Comparison of ENCODE assay signal across 1 cellular context in genomic region chr3:128411574-128412064, GRCh38.
TF ChIP-seq lines count a peak whose summit lies in the region.

No MANE protein-coding gene starts in this region.

TF ChIP-seq in K562, 482 proteins besides CTCF, POLR2A, EP300 and RAD21 (continued from another document and continues in another):
- TF ChIP-seq SIRT6 (IDR thresholded peaks at IDR 0.05; ENCODE audit: low read depth, low read length): no peak
- TF ChIP-seq SIN3B (IDR thresholded peaks at IDR 0.05; ENCODE audit: low read depth): no peak
- TF ChIP-seq NFYB (IDR thresholded peaks at IDR 0.05; ENCODE audit: extremely low read depth, insufficient read length): no peak
- TF ChIP-seq ZNF217 (CRISPR knock-in tag; IDR thresholded peaks at IDR 0.05): no peak
- TF ChIP-seq MCM2 (IDR thresholded peaks at IDR 0.05; ENCODE audit: low read depth): no peak
- peak in 1 of 2 experiments; percentile 60; a peak in 2 of 4 replicates for TF ChIP-seq HDAC1 (IDR thresholded peaks at IDR 0.05)
- no peak for TF ChIP-seq GTF2F1 (IDR thresholded peaks at IDR 0.05; ENCODE audit: low read depth, low read length)
- TF ChIP-seq, protein P1, sequence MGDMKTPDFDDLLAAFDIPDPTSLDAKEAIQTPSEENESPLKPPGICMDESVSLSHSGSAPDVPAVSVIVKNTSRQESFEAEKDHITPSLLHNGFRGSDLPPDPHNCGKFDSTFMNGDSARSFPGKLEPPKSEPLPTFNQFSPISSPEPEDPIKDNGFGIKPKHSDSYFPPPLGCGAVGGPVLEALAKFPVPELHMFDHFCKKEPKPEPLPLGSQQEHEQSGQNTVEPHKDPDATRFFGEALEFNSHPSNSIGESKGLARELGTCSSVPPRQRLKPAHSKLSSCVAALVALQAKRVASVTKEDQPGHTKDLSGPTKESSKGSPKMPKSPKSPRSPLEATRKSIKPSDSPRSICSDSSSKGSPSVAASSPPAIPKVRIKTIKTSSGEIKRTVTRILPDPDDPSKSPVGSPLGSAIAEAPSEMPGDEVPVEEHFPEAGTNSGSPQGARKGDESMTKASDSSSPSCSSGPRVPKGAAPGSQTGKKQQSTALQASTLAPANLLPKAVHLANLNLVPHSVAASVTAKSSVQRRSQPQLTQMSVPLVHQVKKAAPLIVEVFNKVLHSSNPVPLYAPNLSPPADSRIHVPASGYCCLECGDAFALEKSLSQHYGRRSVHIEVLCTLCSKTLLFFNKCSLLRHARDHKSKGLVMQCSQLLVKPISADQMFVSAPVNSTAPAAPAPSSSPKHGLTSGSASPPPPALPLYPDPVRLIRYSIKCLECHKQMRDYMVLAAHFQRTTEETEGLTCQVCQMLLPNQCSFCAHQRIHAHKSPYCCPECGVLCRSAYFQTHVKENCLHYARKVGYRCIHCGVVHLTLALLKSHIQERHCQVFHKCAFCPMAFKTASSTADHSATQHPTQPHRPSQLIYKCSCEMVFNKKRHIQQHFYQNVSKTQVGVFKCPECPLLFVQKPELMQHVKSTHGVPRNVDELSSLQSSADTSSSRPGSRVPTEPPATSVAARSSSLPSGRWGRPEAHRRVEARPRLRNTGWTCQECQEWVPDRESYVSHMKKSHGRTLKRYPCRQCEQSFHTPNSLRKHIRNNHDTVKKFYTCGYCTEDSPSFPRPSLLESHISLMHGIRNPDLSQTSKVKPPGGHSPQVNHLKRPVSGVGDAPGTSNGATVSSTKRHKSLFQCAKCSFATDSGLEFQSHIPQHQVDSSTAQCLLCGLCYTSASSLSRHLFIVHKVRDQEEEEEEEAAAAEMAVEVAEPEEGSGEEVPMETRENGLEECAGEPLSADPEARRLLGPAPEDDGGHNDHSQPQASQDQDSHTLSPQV (IDR thresholded peaks at IDR 0.05): peak; percentile 85
- TF ChIP-seq HMG20A (CRISPR knock-in tag; conservative IDR thresholded peaks at IDR 0.05): no peak
- TF ChIP-seq POLR2H (tag; IDR thresholded peaks at IDR 0.05; ENCODE audit: low read depth): no peak
- TF ChIP-seq RREB1 (CRISPR knock-in tag; IDR thresholded peaks at IDR 0.05): peak; percentile 83
- TF ChIP-seq, protein P2, sequence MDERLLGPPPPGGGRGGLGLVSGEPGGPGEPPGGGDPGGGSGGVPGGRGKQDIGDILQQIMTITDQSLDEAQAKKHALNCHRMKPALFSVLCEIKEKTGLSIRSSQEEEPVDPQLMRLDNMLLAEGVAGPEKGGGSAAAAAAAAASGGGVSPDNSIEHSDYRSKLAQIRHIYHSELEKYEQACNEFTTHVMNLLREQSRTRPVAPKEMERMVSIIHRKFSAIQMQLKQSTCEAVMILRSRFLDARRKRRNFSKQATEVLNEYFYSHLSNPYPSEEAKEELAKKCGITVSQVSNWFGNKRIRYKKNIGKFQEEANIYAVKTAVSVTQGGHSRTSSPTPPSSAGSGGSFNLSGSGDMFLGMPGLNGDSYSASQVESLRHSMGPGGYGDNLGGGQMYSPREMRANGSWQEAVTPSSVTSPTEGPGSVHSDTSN (CRISPR knock-in tag; IDR thresholded peaks at IDR 0.05; ENCODE audit: low read depth): peak; percentile 34; the same call in 1 of the 2 replicates
- TF ChIP-seq, protein P2 (tag; conservative IDR thresholded peaks at IDR 0.05; ENCODE audit: low read depth): no peak
- TF ChIP-seq ZNF76 (CRISPR knock-in tag; IDR thresholded peaks at IDR 0.05; ENCODE audit: borderline replicate concordance): 0 out of 2 replicates have a peak, but pooled peaks have one; percentile 33
- no peak for TF ChIP-seq KAT7 (CRISPR knock-in tag; IDR thresholded peaks at IDR 0.05; ENCODE audit: borderline replicate concordance)
- TF ChIP-seq, protein P3, sequence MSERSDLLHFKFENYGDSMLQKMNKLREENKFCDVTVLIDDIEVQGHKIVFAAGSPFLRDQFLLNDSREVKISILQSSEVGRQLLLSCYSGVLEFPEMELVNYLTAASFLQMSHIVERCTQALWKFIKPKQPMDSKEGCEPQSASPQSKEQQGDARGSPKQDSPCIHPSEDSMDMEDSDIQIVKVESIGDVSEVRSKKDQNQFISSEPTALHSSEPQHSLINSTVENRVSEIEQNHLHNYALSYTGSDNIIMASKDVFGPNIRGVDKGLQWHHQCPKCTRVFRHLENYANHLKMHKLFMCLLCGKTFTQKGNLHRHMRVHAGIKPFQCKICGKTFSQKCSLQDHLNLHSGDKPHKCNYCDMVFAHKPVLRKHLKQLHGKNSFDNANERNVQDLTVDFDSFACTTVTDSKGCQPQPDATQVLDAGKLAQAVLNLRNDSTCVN (CRISPR knock-in tag; IDR thresholded peaks at IDR 0.05): peak; percentile 74; the same call in 1 of the 2 replicates
- peak; percentile 64; the same call in 1 of the 2 replicates for TF ChIP-seq MYC (IDR thresholded peaks at IDR 0.05; ENCODE audit: low read depth, low read length)
- no peak for TF ChIP-seq MYC (CRISPR knock-in tag; IDR thresholded peaks at IDR 0.05; ENCODE audit: borderline replicate concordance, low read depth)
- TF ChIP-seq ZNF695 (CRISPR knock-in tag; IDR thresholded peaks at IDR 0.05): no peak
- no peak for TF ChIP-seq CHD7 (IDR thresholded peaks at IDR 0.05; ENCODE audit: low read depth, low read length)
- TF ChIP-seq, protein P4, sequence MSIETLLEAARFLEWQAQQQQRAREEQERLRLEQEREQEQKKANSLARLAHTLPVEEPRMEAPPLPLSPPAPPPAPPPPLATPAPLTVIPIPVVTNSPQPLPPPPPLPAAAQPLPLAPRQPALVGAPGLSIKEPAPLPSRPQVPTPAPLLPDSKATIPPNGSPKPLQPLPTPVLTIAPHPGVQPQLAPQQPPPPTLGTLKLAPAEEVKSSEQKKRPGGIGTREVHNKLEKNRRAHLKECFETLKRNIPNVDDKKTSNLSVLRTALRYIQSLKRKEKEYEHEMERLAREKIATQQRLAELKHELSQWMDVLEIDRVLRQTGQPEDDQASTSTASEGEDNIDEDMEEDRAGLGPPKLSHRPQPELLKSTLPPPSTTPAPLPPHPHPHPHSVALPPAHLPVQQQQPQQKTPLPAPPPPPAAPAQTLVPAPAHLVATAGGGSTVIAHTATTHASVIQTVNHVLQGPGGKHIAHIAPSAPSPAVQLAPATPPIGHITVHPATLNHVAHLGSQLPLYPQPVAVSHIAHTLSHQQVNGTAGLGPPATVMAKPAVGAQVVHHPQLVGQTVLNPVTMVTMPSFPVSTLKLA (conservative IDR thresholded peaks at IDR 0.05): peak; percentile 29 to 46; a peak in 1 of 4 replicates
